In the genomic region with DNA sequence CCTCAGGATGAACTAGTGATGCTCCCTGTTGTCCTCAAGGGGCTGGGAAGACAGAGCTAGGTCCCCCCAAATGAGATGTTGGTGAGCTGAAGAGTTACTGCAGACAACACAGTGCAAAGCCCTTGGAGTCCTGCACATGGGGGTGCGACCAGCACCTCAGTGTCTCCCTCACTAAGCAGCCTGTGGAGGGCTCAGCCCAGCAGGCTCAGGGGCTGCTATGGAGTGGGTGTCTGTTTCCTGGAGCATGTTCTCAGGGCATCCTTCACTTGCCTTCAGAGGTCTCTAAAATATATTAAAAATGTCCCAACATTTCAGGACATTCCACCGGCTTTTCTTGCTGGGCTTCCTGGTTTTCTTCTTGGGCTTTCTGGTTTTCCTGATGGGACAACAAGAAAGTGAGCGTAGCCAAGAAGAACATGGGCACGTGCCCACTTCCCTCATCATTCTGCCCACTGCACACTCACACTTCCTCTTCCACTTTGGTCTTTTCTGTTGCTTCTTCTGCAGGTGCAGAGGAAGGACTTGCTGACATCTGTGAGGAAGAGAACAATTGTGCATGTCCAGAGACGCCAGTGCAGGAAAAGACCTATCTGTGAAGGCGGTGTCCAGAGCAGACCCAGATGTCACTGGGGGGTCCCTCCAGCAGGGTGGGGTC, we compare ENCODE assay signal across 5 cellular contexts. TPM values are rescaled to one million over a fixed set of nuclear protein-coding genes. Genes with fewer than 3 reads are reported as not detected.
"Had no signal": no experiment of that assay in that cellular context is flagged by ENCODE, and none has a peak within 500 bp of the region (broad histone marks: within the 10 kb centered on the region; RNA-seq: fewer than 3 reads in every experiment).

No MANE protein-coding gene starts in this region.

RNA-seq across cellular contexts. Expression of gene FAM153A, which starts 58.7 kb away (rescaled TPM):
- total RNA-seq: GM23248, H7, HepG2, HFFc6 had no signal
- polyA plus RNA-seq: GM23248, HepG2, IgD-negative memory B cell had no signal
